1 cellular context compared by ENCODE assay signal in the genomic region with DNA sequence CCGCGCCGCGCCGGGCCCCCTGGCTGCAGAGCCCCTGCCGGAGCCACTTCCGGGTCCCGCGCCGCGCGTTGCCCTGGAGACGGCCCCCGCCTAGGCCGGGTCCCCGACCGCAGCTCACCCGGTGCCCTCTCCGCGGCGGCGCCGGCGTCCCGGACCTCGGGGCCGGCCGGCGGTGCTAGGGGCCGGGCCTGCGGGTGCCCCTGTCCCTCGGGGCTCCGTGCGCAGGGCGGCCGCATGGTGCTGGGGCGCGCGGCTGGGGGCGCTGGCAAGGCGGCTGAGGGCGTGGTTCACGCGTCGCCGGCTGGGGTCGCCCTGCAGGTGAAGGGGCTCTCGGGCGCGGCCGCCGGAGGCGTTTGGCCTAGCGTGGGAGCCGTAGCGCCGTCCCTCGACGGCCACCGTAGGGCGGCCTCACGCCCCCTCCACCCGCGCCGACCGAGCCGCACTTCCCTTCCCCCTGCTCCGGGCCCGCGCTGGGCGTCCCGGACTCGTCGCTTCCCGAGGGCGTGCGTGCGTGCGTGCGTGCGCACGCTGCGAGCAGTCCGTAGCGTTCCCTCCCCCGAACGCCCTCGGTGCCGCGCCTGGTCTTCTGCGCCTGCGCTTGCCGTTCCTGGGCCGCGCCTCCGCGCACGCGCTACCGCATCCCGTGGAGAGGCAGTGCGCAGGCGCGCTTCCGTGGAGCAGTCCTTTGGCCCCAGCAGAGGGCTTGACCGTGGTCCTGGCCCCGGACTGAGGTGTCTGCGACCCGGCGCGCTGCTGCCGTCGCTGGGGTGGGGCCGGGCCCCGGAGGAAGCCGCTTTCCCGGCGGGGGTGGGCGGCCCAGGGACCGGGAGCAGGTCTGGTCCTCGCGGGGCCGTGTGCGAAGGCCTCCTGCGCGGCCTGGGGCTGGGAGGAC.
TF ChIP-seq lines count a peak whose summit lies in the region.

A gene with protein sequence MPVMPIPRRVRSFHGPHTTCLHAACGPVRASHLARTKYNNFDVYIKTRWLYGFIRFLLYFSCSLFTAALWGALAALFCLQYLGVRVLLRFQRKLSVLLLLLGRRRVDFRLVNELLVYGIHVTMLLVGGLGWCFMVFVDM (minus strand): TSS at position 509 of the 892 bp plus-strand sequence. CDS start 1,975 bp downstream, outside the sequence.

TF ChIP-seq in H1, 55 proteins besides CTCF, POLR2A, EP300 and RAD21 (continued from another document):
- TF ChIP-seq EZH2 (IDR thresholded peaks at IDR 0.05; ENCODE audit: low read depth, low read length, severe bottlenecking), result no peak
- TF ChIP-seq CBX8 (IDR thresholded peaks at IDR 0.05; ENCODE audit: borderline replicate concordance, low read depth, low read length), result no peak
- TF ChIP-seq JUND (IDR thresholded peaks at IDR 0.05; ENCODE audit: low read length), result no peak
- peak; percentile 14; the same call in 1 of the 2 replicates for TF ChIP-seq CEBPB (IDR thresholded peaks at IDR 0.05; ENCODE audit: low read depth, low read length)
